In genomic region chr3:46881819-46882376, GRCh38 we compare ENCODE assay signal across 8 cellular contexts. TPM values are rescaled to one million over a fixed set of nuclear protein-coding genes. Genes with fewer than 3 reads are reported as not detected.
DNase-seq lines count a peak whose midpoint lies in the region; ATAC-seq and TF ChIP-seq lines count a peak whose summit lies in the region.

No MANE protein-coding gene starts in this region.

- TF ChIP-seq CTCF in fibroblast of the aortic adventitia (IDR thresholded peaks at IDR 0.05; ENCODE audit: insufficient read depth, low read length), result no peak
- no peak for TF ChIP-seq CTCF in progenitor cell of endocrine pancreas (IDR thresholded peaks at IDR 0.05; ENCODE audit: unreplicated experiment)

- peak overlapping the region; percentile 35 for H3K4me3 Mint-ChIP-seq in progenitor cell of endocrine pancreas (ENCODE audit: low read depth)

- H3K4me3 ChIP-seq in fibroblast of the aortic adventitia (ENCODE audit: low read depth, low read length), result peak overlapping the region; percentile 51

- H3K9me3 Mint-ChIP-seq in progenitor cell of endocrine pancreas (ENCODE audit: low read depth), result no peaks in the 10 kb centered on the region

- H3K36me3 Mint-ChIP-seq in progenitor cell of endocrine pancreas (ENCODE audit: insufficient read depth), result no peaks in the 10 kb centered on the region

- H3K27ac Mint-ChIP-seq in progenitor cell of endocrine pancreas, result no peak overlapping the region

- ATAC-seq in GM18858 (IDR thresholded peaks at IDR 0.05; ENCODE audit: unreplicated experiment), result no peak
- no peak for ATAC-seq in GM18870 (IDR thresholded peaks at IDR 0.05; ENCODE audit: unreplicated experiment)

- H3K27me3 Mint-ChIP-seq in progenitor cell of endocrine pancreas, result peaks cover 71% of the 10 kb centered on the region

- no peaks in the 10 kb centered on the region for H3K4me1 Mint-ChIP-seq in progenitor cell of endocrine pancreas (ENCODE audit: low read depth)

- DNase-seq in GM03348 (ENCODE audit: low spot score) (peak; percentile 51), fibroblast of the aortic adventitia (ENCODE audit: low read depth) (no peak), progenitor cell of endocrine pancreas (ENCODE audit: low spot score, unreplicated experiment) (no peak), COR-L47 (lab: John Stamatoyannopoulos, UW) (no peak), activated gamma-delta T cell (lab: John Stamatoyannopoulos, UW) (no peak)
- DNase-seq in activated CD4-positive, alpha-beta T cell treated with anti-CD3 and anti-CD28 coated beads, Interleukin-2, amount 50 U/mL, for 4 hours, result peak; percentile 16 to 17

RNA-seq across cellular contexts. Expression of gene PTH1R, which starts 4.4 kb away (rescaled TPM):
- total RNA-seq in fibroblast of the aortic adventitia (ENCODE audit: low replicate concordance), result 0.16 TPM in 1 of 2 replicates, not detected in the other
- total RNA-seq in progenitor cell of endocrine pancreas, result 0.26 and 0.40 TPM in 2 replicates

RNA-seq across cellular contexts. Expression of gene MYL3, which starts 18.7 kb away (rescaled TPM):
- total RNA-seq in fibroblast of the aortic adventitia (ENCODE audit: low replicate concordance) (not detected in 2 replicates), progenitor cell of endocrine pancreas (0.33 TPM in 1 of 2 replicates, not detected in the other)

Comparison
In these comparisons a context has a peak if more than half of its experiments do, and no peak if none do; other contexts are left out.
1. DNase-seq: peak in GM03348 (single experiment) and activated CD4-positive, alpha-beta T cell treated with anti-CD3 and anti-CD28 coated beads, Interleukin-2, amount 50 U/mL, for 4 hours (2 of 2); none in fibroblast of the aortic adventitia (single experiment), progenitor cell of endocrine pancreas (single experiment), COR-L47 (single experiment) and activated gamma-delta T cell (single experiment).